ENCODE assay signal across 8 cellular contexts in the genomic region with DNA sequence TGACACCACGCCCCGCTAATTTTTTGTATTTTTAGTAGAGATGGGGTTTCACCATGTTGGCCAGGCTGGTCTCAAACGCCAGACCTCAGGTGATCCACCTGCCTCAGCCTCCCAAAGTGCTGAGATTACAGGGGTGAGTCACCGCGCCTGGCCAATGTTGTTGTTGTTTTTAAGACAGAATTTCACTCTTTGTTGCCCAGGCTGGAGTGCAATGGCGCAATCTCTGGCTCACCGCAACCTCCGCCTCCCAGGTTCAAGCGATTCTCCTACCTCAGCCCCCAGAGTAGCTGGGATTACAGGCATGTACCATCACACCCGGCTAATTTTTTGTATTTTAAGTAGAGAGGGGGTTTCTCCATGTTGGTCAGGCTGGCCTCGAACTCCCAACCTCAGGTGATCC. TPM values are rescaled to one million over a fixed set of nuclear protein-coding genes. Genes with fewer than 3 reads are reported as not detected.
"Had no signal": no experiment of that assay in that cellular context is flagged by ENCODE, and none has a peak within 500 bp of the region (broad histone marks: within the 10 kb centered on the region; RNA-seq: fewer than 3 reads in every experiment).

No MANE protein-coding gene starts in this region.

RNA-seq across cellular contexts. Expression of a gene that starts 13.7 kb away (rescaled TPM):
- total RNA-seq: SJCRH30 had no signal

RNA-seq across cellular contexts. Expression of a gene that starts 24.3 kb away (rescaled TPM):
- total RNA-seq: activated CD4-positive, alpha-beta memory T cell treated with anti-CD3 and anti-CD28 coated beads, Interleukin-2, amount 10 ng/mL, durations not matched to agents 7 days and 5 days; activated CD8-positive, alpha-beta memory T cell treated with anti-CD3 and anti-CD28 coated beads, Interleukin-2, amount 10 ng/mL, durations not matched to agents 7 days and 5 days; aorta; cardiac muscle cell; NCI-H460; SJCRH30; T-helper 1 cell treated with Interleukin-12 subunit alpha and Interleukin-12 subunit beta and Interleukin-4 antibody, amounts not matched to agents 30 ng/mL and 1 ng/mL, for 36 hours; T-helper 2 cell treated with Interferon-gamma antibody and Interleukin-4, amounts not matched to agents 100 ng/mL and 5 ng/mL, for 36 hours had no signal
- polyA plus RNA-seq: aorta, cardiac muscle cell had no signal
